8 cellular contexts compared by ENCODE assay signal in genomic region chr6:30613251-30614043, GRCh38. TPM values are rescaled to one million over a fixed set of nuclear protein-coding genes. Genes with fewer than 3 reads are reported as not detected.
DNase-seq lines count a peak whose midpoint lies in the region; ATAC-seq, FAIRE-seq and TF ChIP-seq lines count a peak whose summit lies in the region.

No MANE protein-coding gene starts in this region.

- no peak overlapping the region for H3K9ac ChIP-seq in IMR-90 (ENCODE audit: low read depth, low read length)
- H3K9ac ChIP-seq in mesendoderm (ENCODE audit: low read length) = peak overlapping the region; percentile 19

- DNase-seq in IMR-90 = peak; percentile 52
- peak; percentile 21 for DNase-seq in astrocyte of the spinal cord (ENCODE audit: low read depth, low spot score)
- no peak for DNase-seq in mesendoderm
- DNase-seq in GM19239 (ENCODE audit: insufficient read length, low spot score) = no peak
- no peak for DNase-seq in NCI-H524 (lab: John Stamatoyannopoulos, UW)

- H3K23ac ChIP-seq in IMR-90 (ENCODE audit: low read depth, low read length) = peak overlapping the region; percentile 13
- H3K23ac ChIP-seq in mesendoderm (ENCODE audit: low read length) = no peak overlapping the region

- H2BK5ac ChIP-seq in IMR-90 (ENCODE audit: low read depth, low read length, poor library complexity, severe bottlenecking) (no peak overlapping the region), mesendoderm (ENCODE audit: low read length) (no peak overlapping the region)

- H4K5ac ChIP-seq in IMR-90 (ENCODE audit: low read depth, low read length) (no peak overlapping the region), mesendoderm (ENCODE audit: low read length) (no peak overlapping the region)

- no peaks in the 10 kb centered on the region for H3K9me3 ChIP-seq in IMR-90 (ENCODE audit: control insufficient read depth, insufficient read depth, low read length)

- dilution Hi-C loops in IMR-90 (cut with HindIII; ENCODE audit: low sequenced_read_pairs, unreplicated experiment) = no loop called here

- TF ChIP-seq CTCF in 22Rv1 (IDR thresholded peaks at IDR 0.05) (no peak), IMR-90 (conservative IDR thresholded peaks at IDR 0.05; ENCODE audit: low read depth, low read length) (no peak), astrocyte of the spinal cord (IDR thresholded peaks at IDR 0.05; ENCODE audit: low read depth, low read length) (no peak)

- H3K27ac ChIP-seq in 22Rv1 (peak overlapping the region; percentile 99), IMR-90 (ENCODE audit: insufficient read depth, low read length) (no peak overlapping the region), mesendoderm (ENCODE audit: low read depth, low read length) (no peak overlapping the region)

- H2BK120ac ChIP-seq in IMR-90 (ENCODE audit: low read depth, low read length) (no peak overlapping the region), mesendoderm (ENCODE audit: low read depth, low read length) (no peak overlapping the region)

- no peak overlapping the region; the same call in 1 of the 2 replicates for H3K14ac ChIP-seq in IMR-90 (replicated peaks; ENCODE audit: low read depth, low read length)

- H3K36me3 ChIP-seq in IMR-90 (ENCODE audit: control insufficient read depth, insufficient read depth, low read length) (peaks cover 29% of the 10 kb centered on the region), mesendoderm (ENCODE audit: control insufficient read depth, insufficient read depth, low read length) (peaks cover 9% of the 10 kb centered on the region)

- H3K27me3 ChIP-seq in IMR-90 (ENCODE audit: control insufficient read depth, insufficient read depth, low read length) (no peaks in the 10 kb centered on the region), mesendoderm (ENCODE audit: insufficient read depth, low read length, poor library complexity) (no peaks in the 10 kb centered on the region)

- H3K4me2 ChIP-seq in IMR-90 (ENCODE audit: low read depth, low read length) (no peak overlapping the region; the same call in 1 of the 2 replicates), mesendoderm (ENCODE audit: low read length) (peak overlapping the region; percentile 10)

- H3K79me1 ChIP-seq in IMR-90 (ENCODE audit: low read depth in 1 of 2, low read length in 2 of 2) (peaks cover 42 to 66% of the 10 kb centered on the region in 2 experiments), mesendoderm (ENCODE audit: low read length) (peaks cover 7% of the 10 kb centered on the region)

- no peak for FAIRE-seq in GM19239 (lab: Jason Lieb, UNC)

- no peak overlapping the region for H2AK9ac ChIP-seq in IMR-90 (replicated peaks; ENCODE audit: low read depth, low read length, poor library complexity)

- no peak for TF ChIP-seq RAD21 in IMR-90 (IDR thresholded peaks at IDR 0.05; ENCODE audit: low read length)

- peaks cover 10% of the 10 kb centered on the region for H3K9me1 ChIP-seq in IMR-90 (ENCODE audit: insufficient read depth, low read length)

- peaks cover 7% of the 10 kb centered on the region for H3K4me1 ChIP-seq in IMR-90 (ENCODE audit: control insufficient read depth, insufficient read depth, low read length)
- H3K4me1 ChIP-seq in mesendoderm (ENCODE audit: control insufficient read depth, low read depth, low read length) = peaks cover 4% of the 10 kb centered on the region

- no peak for ATAC-seq in IMR-90 (ENCODE audit: low read depth)
- ATAC-seq in GM19035 (IDR thresholded peaks at IDR 0.05; ENCODE audit: unreplicated experiment) = no peak
- no peak for ATAC-seq in HG03378 (IDR thresholded peaks at IDR 0.05; ENCODE audit: unreplicated experiment)

- CTCF ChIA-PET in IMR-90 (lab: Yijun Ruan, JAX) = interaction anchor here (1.8 kb wide), 1 partner anchor 13 kb away, joined by 6 read pairs; no protein-coding TSS in a partner anchor

- intact Hi-C loops in IMR-90 (cut with micrococcal nuclease) = no loop called here

- in situ Hi-C loops in IMR-90 (cut with MboI; ENCODE audit: low sequenced_read_pairs) (no loop called here), astrocyte of the spinal cord (cut with HindIII; ENCODE audit: low sequenced_read_pairs) (no loop called here)

- POLR2A ChIA-PET in IMR-90 (lab: Charles Lee; ENCODE audit: unreplicated experiment) = interaction anchor here (0.6 to 2.2 kb wide), 6 partner anchors 9 to 110 kb away, joined by 3 to 14 read pairs (median 3); partner anchors contain the start of gene DHX16

- 0 out of 2 replicates have a peak, but pooled peaks have one; percentile 18 for TF ChIP-seq POLR2A in IMR-90 (IDR thresholded peaks at IDR 0.05; ENCODE audit: low read depth, low read length)

- H3K56ac ChIP-seq in IMR-90 (ENCODE audit: extremely low read depth, insufficient read depth, low read length) = no peak overlapping the region; the same call in 1 of the 2 replicates
- H3K56ac ChIP-seq in mesendoderm (ENCODE audit: low read length) = no peak overlapping the region

- H4K91ac ChIP-seq in IMR-90 (ENCODE audit: insufficient read depth, low read depth, low read length) = no peak overlapping the region

- H3K4me3 ChIP-seq in IMR-90 (ENCODE audit: insufficient read depth, low read depth, low read length) (no peak overlapping the region), astrocyte of the spinal cord (ENCODE audit: low read depth, low read length) (no peak overlapping the region), mesendoderm (ENCODE audit: low read length) (no peak overlapping the region)

- H4K20me1 ChIP-seq in IMR-90 (ENCODE audit: insufficient read depth, low read length) = peaks cover 58% of the 10 kb centered on the region

- BruUV-seq in IMR-90 (replicated peaks; lab: Mats Ljungman, UMichigan) = no TSS peak

- peaks cover 14% of the 10 kb centered on the region for H3K79me2 ChIP-seq in mesendoderm (ENCODE audit: control insufficient read depth, insufficient read depth, low read length)

- H4K8ac ChIP-seq in IMR-90 (ENCODE audit: low read depth in 2 of 2, low read length in 2 of 2) (no peak overlapping the region), mesendoderm (ENCODE audit: low read depth, low read length) (no peak overlapping the region)

- H2BK15ac ChIP-seq in IMR-90 (ENCODE audit: low read depth, low read length) = no peak overlapping the region
- H2BK15ac ChIP-seq in mesendoderm (replicated peaks; ENCODE audit: low read depth) = no peak overlapping the region

- no peak overlapping the region for H2AK5ac ChIP-seq in IMR-90 (ENCODE audit: low read depth, low read length)
- no peak overlapping the region for H2AK5ac ChIP-seq in mesendoderm (ENCODE audit: low read length)

- no peak overlapping the region for H2AFZ ChIP-seq in IMR-90 (replicated peaks; ENCODE audit: low read length, poor library complexity)

- H2BK20ac ChIP-seq in IMR-90 (ENCODE audit: low read depth, low read length) = no peak overlapping the region

- H3K4ac ChIP-seq in IMR-90 (ENCODE audit: low read depth, low read length) = no peak overlapping the region
- H3K4ac ChIP-seq in mesendoderm (ENCODE audit: low read depth, low read length) = no peak overlapping the region

- H3K18ac ChIP-seq in IMR-90 (ENCODE audit: low read depth, low read length) (no peak overlapping the region), mesendoderm (ENCODE audit: low read length) (no peak overlapping the region)

TF ChIP-seq in IMR-90, 13 proteins besides CTCF, POLR2A, EP300 and RAD21:
- no peak for TF ChIP-seq ELK1 (IDR thresholded peaks at IDR 0.05; ENCODE audit: borderline replicate concordance, low read depth, low read length)
- no peak for TF ChIP-seq USF2 (IDR thresholded peaks at IDR 0.05; ENCODE audit: low read depth, low read length)

RNA-seq across cellular contexts. Expression of gene PPP1R10, which starts 3.6 kb away (rescaled TPM):
- 16.1 and 18.8 TPM in 2 replicates for total RNA-seq in IMR-90 (2012; rRNA removed)
- 21.2 TPM in 2 replicates for polyA plus RNA-seq in IMR-90 (2012; rRNA removed)
- 11.5 and 12.8 TPM in 2 replicates for polyA plus RNA-seq in IMR-90 (2012; cell fraction: cytosol; rRNA removed)
- 37.5 and 59.7 TPM in 2 replicates for polyA plus RNA-seq in IMR-90 (2012; cell fraction: nucleus; rRNA removed; ENCODE audit: low replicate concordance)
- polyA plus RNA-seq in mesendoderm (2013, experiment 1 of 2) = 92.3 TPM
- 90.2 TPM for polyA plus RNA-seq in mesendoderm (2013, experiment 2 of 2)

RNA-seq across cellular contexts. Expression of gene MRPS18B, which starts 4.2 kb away (rescaled TPM):
- 71.7 and 82.3 TPM in 2 replicates for total RNA-seq in IMR-90 (2012; rRNA removed)
- 51.2 and 59.8 TPM in 2 replicates for polyA plus RNA-seq in IMR-90 (2012; rRNA removed)
- polyA plus RNA-seq in IMR-90 (2012; cell fraction: cytosol; rRNA removed) = 39.5 and 39.8 TPM in 2 replicates
- polyA plus RNA-seq in IMR-90 (2012; cell fraction: nucleus; rRNA removed; ENCODE audit: low replicate concordance) = 11.0 and 12.8 TPM in 2 replicates
- 51.9 TPM for polyA plus RNA-seq in mesendoderm (2013, experiment 1 of 2)
- 53.0 TPM for polyA plus RNA-seq in mesendoderm (2013, experiment 2 of 2)

RNA-seq across cellular contexts. Expression of gene ATAT1, which starts 13.2 kb away (rescaled TPM):
- 3.3 and 5.6 TPM in 2 replicates for total RNA-seq in IMR-90 (2012; rRNA removed)
- 13.2 and 15.5 TPM in 2 replicates for polyA plus RNA-seq in IMR-90 (2012; rRNA removed)
- 7.6 and 8.7 TPM in 2 replicates for polyA plus RNA-seq in IMR-90 (2012; cell fraction: cytosol; rRNA removed)
- 48.1 and 107 TPM in 2 replicates for polyA plus RNA-seq in IMR-90 (2012; cell fraction: nucleus; rRNA removed; ENCODE audit: low replicate concordance)
- 22.7 TPM for polyA plus RNA-seq in mesendoderm (2013, experiment 1 of 2)
- polyA plus RNA-seq in mesendoderm (2013, experiment 2 of 2) = 22.3 TPM

RNA-seq across cellular contexts. Expression of gene C6orf136, which starts 33.5 kb away (rescaled TPM):
- total RNA-seq in IMR-90 (2012; rRNA removed) = 1.1 and 1.4 TPM in 2 replicates
- 11.7 and 12.8 TPM in 2 replicates for polyA plus RNA-seq in IMR-90 (2012; rRNA removed)
- polyA plus RNA-seq in IMR-90 (2012; cell fraction: cytosol; rRNA removed) = 10.8 and 15.8 TPM in 2 replicates
- polyA plus RNA-seq in IMR-90 (2012; cell fraction: nucleus; rRNA removed; ENCODE audit: low replicate concordance) = 30.4 and 39.8 TPM in 2 replicates
- 18.8 TPM for polyA plus RNA-seq in mesendoderm (2013, experiment 1 of 2)
- 18.7 TPM for polyA plus RNA-seq in mesendoderm (2013, experiment 2 of 2)

RNA-seq across cellular contexts. Expression of gene ABCF1, which starts 42.2 kb away (rescaled TPM):
- total RNA-seq in IMR-90 (2012; rRNA removed) = 47.5 and 48.6 TPM in 2 replicates
- 35.8 and 39.1 TPM in 2 replicates for polyA plus RNA-seq in IMR-90 (2012; rRNA removed)
- 29.2 and 30.4 TPM in 2 replicates for polyA plus RNA-seq in IMR-90 (2012; cell fraction: cytosol; rRNA removed)
- polyA plus RNA-seq in IMR-90 (2012; cell fraction: nucleus; rRNA removed; ENCODE audit: low replicate concordance) = 48.3 and 57.9 TPM in 2 replicates
- polyA plus RNA-seq in mesendoderm (2013, experiment 1 of 2) = 106 TPM
- 106 TPM for polyA plus RNA-seq in mesendoderm (2013, experiment 2 of 2)

Comparison
In these comparisons a context has a peak if more than half of its experiments do, and no peak if none do; other contexts are left out.
1. DNase-seq: peak in IMR-90 (single experiment) and astrocyte of the spinal cord (single experiment); none in mesendoderm (single experiment), GM19239 (single experiment) and NCI-H524 (0 of 2).